27 cellular contexts compared by ENCODE assay signal in genomic region chr1:228332797-228333738, GRCh38.
DNase-seq lines count a peak whose midpoint lies in the region; ATAC-seq and TF ChIP-seq lines count a peak whose summit lies in the region.
"Had no signal": no experiment of that assay in that cellular context is flagged by ENCODE, and none has a peak within 500 bp of the region (broad histone marks: within the 10 kb centered on the region; RNA-seq: fewer than 3 reads in every experiment).

No MANE protein-coding gene starts in this region.

- H4K8ac ChIP-seq in mesenchymal stem cell (ENCODE audit: low read length): no peak overlapping the region

- no peaks in the 10 kb centered on the region for H3K9me3 Mint-ChIP-seq in activated T-cell treated with anti-CD3 and anti-CD28 coated beads, Interleukin-2, amount 50 U/mL, for 24 hours
- H3K9me3 Mint-ChIP-seq: activated naive CD4-positive, alpha-beta T cell treated with anti-CD3 and anti-CD28 coated beads, Interleukin-2, amount 50 U/mL, for 24 hours; activated T-cell treated with anti-CD3 and anti-CD28 coated beads, Interleukin-2, amount 50 U/mL, for 72 hours; central memory CD8-positive, alpha-beta T cell; GM23338; naive thymus-derived CD8-positive, alpha-beta T cell had no signal

- H3K4me2 ChIP-seq in mesenchymal stem cell (ENCODE audit: low read length, poor library complexity, severe bottlenecking): no peak overlapping the region
- H3K4me2 ChIP-seq: A549, GM23338 had no signal

- intact Hi-C loops in sigmoid colon (cut with DNase I) (no loop called here), spleen (cut with DNase I; ENCODE audit: low total_unique reads) (no loop called here)

- no peak for TF ChIP-seq POLR2A in sigmoid colon (IDR thresholded peaks at IDR 0.05)
- TF ChIP-seq POLR2A in spleen (IDR thresholded peaks at IDR 0.05): no peak

- no peak overlapping the region for H3K14ac ChIP-seq in mesenchymal stem cell (ENCODE audit: low read length in 2 of 2)

- H3K9me3 ChIP-seq in T-helper 17 cell (ENCODE audit: control insufficient read depth, low read length, poor library complexity, severe bottlenecking): no peaks in the 10 kb centered on the region
- no peaks in the 10 kb centered on the region for H3K9me3 ChIP-seq in sigmoid colon
- no peaks in the 10 kb centered on the region for H3K9me3 ChIP-seq in spleen
- H3K9me3 ChIP-seq in mesenchymal stem cell (ENCODE audit: control insufficient read depth, low read length): no peaks in the 10 kb centered on the region
- H3K9me3 ChIP-seq: A549, MG63, psoas muscle, vagina had no signal

- H3K4me1 Mint-ChIP-seq in activated T-cell treated with anti-CD3 and anti-CD28 coated beads, Interleukin-2, amount 50 U/mL, for 24 hours (ENCODE audit: low read depth): no peaks in the 10 kb centered on the region
- no peaks in the 10 kb centered on the region for H3K4me1 Mint-ChIP-seq in T-helper 17 cell
- H3K4me1 Mint-ChIP-seq: activated naive CD4-positive, alpha-beta T cell treated with anti-CD3 and anti-CD28 coated beads, Interleukin-2, amount 50 U/mL, for 24 hours; B cell; central memory CD8-positive, alpha-beta T cell; GM23338; naive thymus-derived CD8-positive, alpha-beta T cell had no signal

- no peak overlapping the region for H2AK5ac ChIP-seq in mesenchymal stem cell (ENCODE audit: low read length, severe bottlenecking)

- TF ChIP-seq CTCF in sigmoid colon (IDR thresholded peaks at IDR 0.05) (no peak), spleen (IDR thresholded peaks at IDR 0.05 in 8 of 11, conservative IDR thresholded peaks at IDR 0.05 in 3 of 11) (no peak)

- H2BK12ac ChIP-seq in mesenchymal stem cell (ENCODE audit: low read length in 2 of 2): no peak overlapping the region

- no peak overlapping the region for H3K23ac ChIP-seq in mesenchymal stem cell (ENCODE audit: low read length in 2 of 2)

- no peaks in the 10 kb centered on the region for H3K27me3 Mint-ChIP-seq in activated T-cell treated with anti-CD3 and anti-CD28 coated beads, Interleukin-2, amount 50 U/mL, for 24 hours
- no peaks in the 10 kb centered on the region for H3K27me3 Mint-ChIP-seq in T-helper 17 cell
- H3K27me3 Mint-ChIP-seq: activated naive CD4-positive, alpha-beta T cell treated with anti-CD3 and anti-CD28 coated beads, Interleukin-2, amount 50 U/mL, for 24 hours; B cell; central memory CD8-positive, alpha-beta T cell; naive thymus-derived CD8-positive, alpha-beta T cell had no signal

- H3K18ac ChIP-seq in mesenchymal stem cell (ENCODE audit: low read depth in 1 of 2, low read length in 2 of 2): no peak overlapping the region

- H2AFZ ChIP-seq in mesenchymal stem cell (ENCODE audit: low read depth, low read length): no peak overlapping the region
- H2AFZ ChIP-seq: GM23338 had no signal

- TF ChIP-seq EP300 in sigmoid colon (IDR thresholded peaks at IDR 0.05): no peak

- no peak overlapping the region for H3K4ac ChIP-seq in mesenchymal stem cell (ENCODE audit: low read depth in 1 of 2, low read length in 2 of 2)

- H2BK5ac ChIP-seq in mesenchymal stem cell (ENCODE audit: low read depth, low read length, poor library complexity, severe bottlenecking): no peak overlapping the region

- H3K4me1 ChIP-seq in sigmoid colon: no peaks in the 10 kb centered on the region
- no peaks in the 10 kb centered on the region for H3K4me1 ChIP-seq in spleen
- H3K4me1 ChIP-seq in mesenchymal stem cell (ENCODE audit: control insufficient read depth, insufficient read depth, low read depth, low read length): peaks cover 4% of the 10 kb centered on the region
- H3K4me1 ChIP-seq: A549, vagina had no signal

- peaks cover 20% of the 10 kb centered on the region for H3K36me3 Mint-ChIP-seq in activated T-cell treated with anti-CD3 and anti-CD28 coated beads, Interleukin-2, amount 50 U/mL, for 24 hours (ENCODE audit: low read depth)
- no peaks in the 10 kb centered on the region for H3K36me3 Mint-ChIP-seq in T-helper 17 cell (ENCODE audit: low read depth)
- H3K36me3 Mint-ChIP-seq: activated naive CD4-positive, alpha-beta T cell treated with anti-CD3 and anti-CD28 coated beads, Interleukin-2, amount 50 U/mL, for 24 hours had no signal

- H2BK15ac ChIP-seq in mesenchymal stem cell (ENCODE audit: low read depth, poor library complexity, severe bottlenecking): no peak overlapping the region

- H3K9ac ChIP-seq in mesenchymal stem cell (ENCODE audit: low read length): no peak overlapping the region

- no peaks in the 10 kb centered on the region for H3K36me3 ChIP-seq in sigmoid colon
- peaks cover 0 to 54% (median 8%) of the 10 kb centered on the region in 6 donors for H3K36me3 ChIP-seq in spleen
- peaks cover 0 to 21% of the 10 kb centered on the region in 2 experiments for H3K36me3 ChIP-seq in mesenchymal stem cell (ENCODE audit: control insufficient read depth in 1 of 2, insufficient read depth in 2 of 2, low read depth in 1 of 2, low read length in 2 of 2)
- H3K36me3 ChIP-seq: MG63 had no signal

- no peak overlapping the region for H3K27ac ChIP-seq in sigmoid colon
- no peak overlapping the region for H3K27ac ChIP-seq in spleen
- no peak overlapping the region for H3K27ac ChIP-seq in mesenchymal stem cell (ENCODE audit: low read length, poor library complexity, severe bottlenecking)
- H3K27ac ChIP-seq: A549, skin epidermis, vagina had no signal

- peak; percentile 22 for DNase-seq in activated T-cell treated with anti-CD3 and anti-CD28 coated beads, Interleukin-2, amount 50 U/mL, for 24 hours
- DNase-seq in activated T-cell treated with anti-CD3 and anti-CD28 coated beads, Interleukin-2, amount 50 U/mL, for 48 hours: no peak
- peak in 2 of 3 donors; percentile 5 to 6 for DNase-seq in T-helper 17 cell
- DNase-seq in mesenteric fat pad (ENCODE audit: low spot score): peak; percentile 79
- DNase-seq in sigmoid colon: peak; percentile 53
- no peak for DNase-seq in SHP77 treated with DMSO at 0.1 percent for 48 hours (lab: John Stamatoyannopoulos, UW)
- DNase-seq in spleen: no peak
- DNase-seq in mesenchymal stem cell: no peak
- DNase-seq: activated CD8-positive, alpha-beta T cell treated with anti-CD3 and anti-CD28 coated beads, Interleukin-2, amount 10 ng/mL, durations not matched to agents 7 days and 5 days; activated T-cell treated with anti-CD3 and anti-CD28 coated beads, Interleukin-2, amount 50 U/mL, for 72 hours; KBM-7; kidney glomerular epithelial cell; MG63; NCI-H1417 treated with DMSO at 0.1 percent for 48 hours; NCI-H2107; OCI-M1; stimulated activated CD4-positive, alpha-beta T cell treated with anti-CD3 and anti-CD28 coated beads, Interleukin-2, amount 100 ng/mL, for 24 hours; substantia nigra had no signal

- H3K27me3 ChIP-seq in sigmoid colon (no peaks in the 10 kb centered on the region), spleen (replicated peaks in 1 of 7) (no peaks in the 10 kb centered on the region), mesenchymal stem cell (ENCODE audit: control insufficient read depth in 1 of 2, insufficient read depth in 1 of 2, low read length in 2 of 2) (peaks cover 0 to 5% of the 10 kb centered on the region in 2 experiments)
- H3K27me3 ChIP-seq: MG63, vagina had no signal

- ATAC-seq in T-helper 17 cell: no peak
- ATAC-seq: A549; activated CD8-positive, alpha-beta T cell treated with anti-CD3 and anti-CD28 coated beads, Interleukin-2, amount 10 ng/mL, durations not matched to agents 7 days and 5 days; activated T-cell treated with anti-CD3 and anti-CD28 coated beads, Interleukin-2, amount 50 U/mL, for 72 hours; GM23338; naive thymus-derived CD8-positive, alpha-beta T cell; psoas muscle had no signal

- no peak overlapping the region for H3K27ac Mint-ChIP-seq in activated T-cell treated with anti-CD3 and anti-CD28 coated beads, Interleukin-2, amount 50 U/mL, for 24 hours
- no peak overlapping the region for H3K27ac Mint-ChIP-seq in T-helper 17 cell
- H3K27ac Mint-ChIP-seq: activated CD8-positive, alpha-beta T cell treated with anti-CD3 and anti-CD28 coated beads, Interleukin-2, amount 10 ng/mL, durations not matched to agents 7 days and 5 days; activated naive CD4-positive, alpha-beta T cell treated with anti-CD3 and anti-CD28 coated beads, Interleukin-2, amount 50 U/mL, for 24 hours; activated T-cell treated with anti-CD3 and anti-CD28 coated beads, Interleukin-2, amount 50 U/mL, for 72 hours; B cell; GM23338; naive thymus-derived CD8-positive, alpha-beta T cell had no signal

- 88 to 95% methylated on average over 17 of the region's 17 CpGs for WGBS in sigmoid colon, 2 donors
- 73 to 95% (median 91%) methylated on average over 11 to 17 of the region's 17 CpGs for WGBS in spleen, 5 donors
- 88% methylated on average over 16 of the region's 17 CpGs for WGBS in mesenchymal stem cell

- no peak overlapping the region for H3K4me3 Mint-ChIP-seq in activated T-cell treated with anti-CD3 and anti-CD28 coated beads, Interleukin-2, amount 50 U/mL, for 24 hours
- no peak overlapping the region for H3K4me3 Mint-ChIP-seq in T-helper 17 cell
- H3K4me3 Mint-ChIP-seq: activated CD8-positive, alpha-beta T cell treated with anti-CD3 and anti-CD28 coated beads, Interleukin-2, amount 10 ng/mL, durations not matched to agents 7 days and 5 days; activated naive CD4-positive, alpha-beta T cell treated with anti-CD3 and anti-CD28 coated beads, Interleukin-2, amount 50 U/mL, for 24 hours; activated T-cell treated with anti-CD3 and anti-CD28 coated beads, Interleukin-2, amount 50 U/mL, for 72 hours; B cell; central memory CD8-positive, alpha-beta T cell; GM23338; naive thymus-derived CD8-positive, alpha-beta T cell had no signal

- H3K79me1 ChIP-seq in mesenchymal stem cell (replicated peaks; ENCODE audit: low read length, poor library complexity, severe bottlenecking): no peaks in the 10 kb centered on the region

- H4K91ac ChIP-seq in mesenchymal stem cell (ENCODE audit: low read length): no peak overlapping the region

- H3K4me3 ChIP-seq in sigmoid colon (no peak overlapping the region), spleen (no peak overlapping the region), mesenchymal stem cell (ENCODE audit: insufficient read depth in 1 of 2, low read depth in 1 of 2, low read length in 2 of 2) (no peak overlapping the region)
- H3K4me3 ChIP-seq: A549, GM23338, MG63, psoas muscle, skin epidermis, vagina had no signal

- no peak overlapping the region for H2BK120ac ChIP-seq in mesenchymal stem cell (ENCODE audit: low read depth, low read length)

Comparison
In these comparisons a context has a peak if more than half of its experiments do, and no peak if none do; other contexts are left out.
1. DNase-seq: peak in activated T-cell treated with anti-CD3 and anti-CD28 coated beads, Interleukin-2, amount 50 U/mL, for 24 hours (single experiment), T-helper 17 cell (2 of 3), mesenteric fat pad (single experiment) and sigmoid colon (single experiment); none in activated T-cell treated with anti-CD3 and anti-CD28 coated beads, Interleukin-2, amount 50 U/mL, for 48 hours (0 of 2), SHP77 treated with DMSO at 0.1 percent for 48 hours (single experiment), spleen (single experiment) and mesenchymal stem cell (single experiment).